In genomic region chr9:2593754-2594153, GRCh38 we compare ENCODE assay signal across 20 cellular contexts. TPM values are rescaled to one million over a fixed set of nuclear protein-coding genes. Genes with fewer than 3 reads are reported as not detected.
DNase-seq lines count a peak whose midpoint lies in the region; TF ChIP-seq lines count a peak whose summit lies in the region.
"Had no signal": no experiment of that assay in that cellular context is flagged by ENCODE, and none has a peak within 500 bp of the region (broad histone marks: within the 10 kb centered on the region; RNA-seq: fewer than 3 reads in every experiment).

No MANE protein-coding gene starts in this region.

- H3K27me3 ChIP-seq in A673 (replicated peaks; ENCODE audit: insufficient read depth, low read depth, low read length, poor library complexity): no peaks in the 10 kb centered on the region
- H3K27me3 ChIP-seq: BLaER1 had no signal

- intact Hi-C loops in A673 (cut with micrococcal nuclease; ENCODE audit: unreplicated experiment): no loop called here

- CTCF ChIA-PET in A673 (lab: Charles Lee): no interaction called here

- DNase-seq in NOMO-1 treated with DMSO at 0.1 percent for 48 hours (lab: John Stamatoyannopoulos, UW; ENCODE audit: unreplicated experiment) (peak; percentile 30), NOMO-1 treated with dmso at 0.1 percent for 144 hours (lab: John Stamatoyannopoulos, UW; ENCODE audit: unreplicated experiment) (no peak), MV-4-11 (lab: John Stamatoyannopoulos, UW) (peak; percentile 80), SIG-M5 treated with dmso at 0.1 percent for 504 hours (lab: John Stamatoyannopoulos, UW; ENCODE audit: unreplicated experiment) (peak; percentile 75), pons (ENCODE audit: low spot score) (peak; percentile 33), T-helper 2 cell (no peak), A673 (ENCODE audit: low spot score) (no peak), dedifferentiated amniotic fluid mesenchymal stem cell (ENCODE audit: extremely low spot score) (no peak)
- DNase-seq: Calu3; CD8-positive, alpha-beta T cell; DND-41; EL; GOT3; H7; HFFc6 had no signal

- POLR2A ChIA-PET in A673 (lab: Charles Lee; ENCODE audit: low non-redundant PET): no interaction called here

- no peak overlapping the region for H3K4me3 ChIP-seq in A673 (ENCODE audit: low read depth, low read length, poor library complexity, severe bottlenecking)
- H3K4me3 ChIP-seq: A549, BLaER1, GM12878 had no signal

- no TSS peak for BruUV-seq in A673 (replicated peaks; lab: Mats Ljungman, UMichigan)

- H3K4me1 ChIP-seq in A673 (ENCODE audit: insufficient read depth, low read length, poor library complexity, severe bottlenecking): no peaks in the 10 kb centered on the region
- H3K4me1 ChIP-seq: A549, BLaER1 had no signal

- H3K9me3 ChIP-seq in A673 (ENCODE audit: low read depth, low read length, poor library complexity, severe bottlenecking): no peaks in the 10 kb centered on the region

- no peak overlapping the region for H3K27ac ChIP-seq in A673 (ENCODE audit: low read depth, low read length, poor library complexity, severe bottlenecking)
- H3K27ac ChIP-seq: 22Rv1, A549, BLaER1 had no signal

- H3K36me3 ChIP-seq in A673 (ENCODE audit: insufficient read depth, low read length, poor library complexity, severe bottlenecking): no peaks in the 10 kb centered on the region

- no peak for TF ChIP-seq CTCF in A673 (conservative IDR thresholded peaks at IDR 0.05; ENCODE audit: low read depth, low read length)

RNA-seq across cellular contexts. Expression of gene VLDLR, which starts 27.8 kb away (rescaled TPM):
- total RNA-seq in A673 (2021): 4.5 and 4.8 TPM in 2 replicates
- total RNA-seq: G401 had no signal

Comparison
In these comparisons a context has a peak if more than half of its experiments do, and no peak if none do; other contexts are left out.
1. DNase-seq: peak in NOMO-1 treated with DMSO at 0.1 percent for 48 hours (single experiment), MV-4-11 (single experiment), SIG-M5 treated with dmso at 0.1 percent for 504 hours (single experiment) and pons (single experiment); none in NOMO-1 treated with dmso at 0.1 percent for 144 hours (single experiment), T-helper 2 cell (0 of 5), A673 (single experiment) and dedifferentiated amniotic fluid mesenchymal stem cell (single experiment).